1 cellular context compared by ENCODE assay signal in the genomic region with DNA sequence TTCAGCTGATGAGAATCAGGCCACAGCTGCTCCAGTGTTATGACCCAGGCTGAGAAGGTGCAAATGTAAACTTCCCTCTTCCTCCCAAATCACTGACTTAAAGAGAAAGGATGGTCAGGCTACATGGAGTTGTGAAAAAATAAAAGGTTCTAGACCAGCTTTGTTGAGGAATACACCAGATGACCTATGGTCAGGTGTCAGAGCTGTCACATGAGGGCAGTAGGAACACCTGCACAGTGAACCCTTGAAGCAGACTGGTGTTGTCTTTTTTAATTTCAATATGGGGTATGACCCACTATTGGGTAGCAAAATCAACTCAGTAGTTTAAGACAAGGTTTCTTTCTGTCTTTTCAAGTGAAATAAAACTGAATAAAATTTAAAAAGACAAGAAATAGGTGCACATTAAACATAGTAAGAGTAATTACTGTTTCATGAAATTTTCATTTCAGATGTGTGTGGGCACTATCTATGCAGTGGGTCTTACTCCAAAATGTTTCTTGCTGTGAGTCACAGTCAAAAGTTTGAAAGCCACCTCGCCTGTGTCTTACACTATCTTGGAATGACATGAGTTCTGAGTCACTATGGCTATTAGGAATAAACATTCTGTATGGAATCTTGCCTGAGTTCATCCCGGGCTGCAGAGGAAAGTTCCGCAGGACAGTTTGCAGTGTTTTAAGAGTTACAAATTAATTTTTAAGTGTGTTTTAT.
A peak's percentile ranks its signal among the peaks of the same experiment; 100 is the strongest.
TF ChIP-seq lines count a peak whose summit lies in the region.

No MANE protein-coding gene starts in this region.

TF ChIP-seq in K562, 482 proteins besides CTCF, POLR2A, EP300 and RAD21 (continued from another document):
- TF ChIP-seq ZNF589 (CRISPR knock-in tag; IDR thresholded peaks at IDR 0.05; ENCODE audit: low read depth) (no peak), SMARCE1 (IDR thresholded peaks at IDR 0.05) (peak; percentile 47; the same call in 1 of the 2 replicates), HNRNPL (IDR thresholded peaks at IDR 0.05; ENCODE audit: low read depth, low read length) (no peak), JUN (IDR thresholded peaks at IDR 0.05; ENCODE audit: borderline replicate concordance, low read depth, low read length) (peak; percentile 71; the same call in 1 of the 2 replicates), JUN (CRISPR knock-in tag; IDR thresholded peaks at IDR 0.05; ENCODE audit: borderline replicate concordance) (no peak), ARID1B (IDR thresholded peaks at IDR 0.05) (peak; percentile 77), FOS (IDR thresholded peaks at IDR 0.05; ENCODE audit: extremely low read depth, insufficient read length) (peak; percentile 6), DPF2 (IDR thresholded peaks at IDR 0.05) (peak; percentile 60), CBFA2T2 (conservative IDR thresholded peaks at IDR 0.05) (peak; percentile 1; the same call in 1 of the 2 replicates), RAD51 (IDR thresholded peaks at IDR 0.05; ENCODE audit: borderline replicate concordance, low read depth) (peak; percentile 49; the same call in 1 of the 2 replicates), PHF8 (IDR thresholded peaks at IDR 0.05; ENCODE audit: borderline replicate concordance, low read length) (no peak), FOSL1 (tag; conservative IDR thresholded peaks at IDR 0.05) (peak; percentile 95), MTA1 (IDR thresholded peaks at IDR 0.05; ENCODE audit: borderline replicate concordance) (no peak)
- TF ChIP-seq, protein P1, sequence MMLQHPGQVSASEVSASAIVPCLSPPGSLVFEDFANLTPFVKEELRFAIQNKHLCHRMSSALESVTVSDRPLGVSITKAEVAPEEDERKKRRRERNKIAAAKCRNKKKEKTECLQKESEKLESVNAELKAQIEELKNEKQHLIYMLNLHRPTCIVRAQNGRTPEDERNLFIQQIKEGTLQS (IDR thresholded peaks at IDR 0.05): peak; percentile 69
- TF ChIP-seq, protein P1 (CRISPR knock-in tag; conservative IDR thresholded peaks at IDR 0.05): no peak
- TF ChIP-seq, protein P2, sequence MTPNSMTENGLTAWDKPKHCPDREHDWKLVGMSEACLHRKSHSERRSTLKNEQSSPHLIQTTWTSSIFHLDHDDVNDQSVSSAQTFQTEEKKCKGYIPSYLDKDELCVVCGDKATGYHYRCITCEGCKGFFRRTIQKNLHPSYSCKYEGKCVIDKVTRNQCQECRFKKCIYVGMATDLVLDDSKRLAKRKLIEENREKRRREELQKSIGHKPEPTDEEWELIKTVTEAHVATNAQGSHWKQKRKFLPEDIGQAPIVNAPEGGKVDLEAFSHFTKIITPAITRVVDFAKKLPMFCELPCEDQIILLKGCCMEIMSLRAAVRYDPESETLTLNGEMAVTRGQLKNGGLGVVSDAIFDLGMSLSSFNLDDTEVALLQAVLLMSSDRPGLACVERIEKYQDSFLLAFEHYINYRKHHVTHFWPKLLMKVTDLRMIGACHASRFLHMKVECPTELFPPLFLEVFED (CRISPR knock-in tag; conservative IDR thresholded peaks at IDR 0.05): no peak
- TF ChIP-seq, protein P3, sequence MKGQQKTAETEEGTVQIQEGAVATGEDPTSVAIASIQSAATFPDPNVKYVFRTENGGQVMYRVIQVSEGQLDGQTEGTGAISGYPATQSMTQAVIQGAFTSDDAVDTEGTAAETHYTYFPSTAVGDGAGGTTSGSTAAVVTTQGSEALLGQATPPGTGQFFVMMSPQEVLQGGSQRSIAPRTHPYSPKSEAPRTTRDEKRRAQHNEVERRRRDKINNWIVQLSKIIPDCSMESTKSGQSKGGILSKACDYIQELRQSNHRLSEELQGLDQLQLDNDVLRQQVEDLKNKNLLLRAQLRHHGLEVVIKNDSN (CRISPR knock-in tag; IDR thresholded peaks at IDR 0.05): peak; percentile 74
